9 cellular contexts compared by ENCODE assay signal in the genomic region with DNA sequence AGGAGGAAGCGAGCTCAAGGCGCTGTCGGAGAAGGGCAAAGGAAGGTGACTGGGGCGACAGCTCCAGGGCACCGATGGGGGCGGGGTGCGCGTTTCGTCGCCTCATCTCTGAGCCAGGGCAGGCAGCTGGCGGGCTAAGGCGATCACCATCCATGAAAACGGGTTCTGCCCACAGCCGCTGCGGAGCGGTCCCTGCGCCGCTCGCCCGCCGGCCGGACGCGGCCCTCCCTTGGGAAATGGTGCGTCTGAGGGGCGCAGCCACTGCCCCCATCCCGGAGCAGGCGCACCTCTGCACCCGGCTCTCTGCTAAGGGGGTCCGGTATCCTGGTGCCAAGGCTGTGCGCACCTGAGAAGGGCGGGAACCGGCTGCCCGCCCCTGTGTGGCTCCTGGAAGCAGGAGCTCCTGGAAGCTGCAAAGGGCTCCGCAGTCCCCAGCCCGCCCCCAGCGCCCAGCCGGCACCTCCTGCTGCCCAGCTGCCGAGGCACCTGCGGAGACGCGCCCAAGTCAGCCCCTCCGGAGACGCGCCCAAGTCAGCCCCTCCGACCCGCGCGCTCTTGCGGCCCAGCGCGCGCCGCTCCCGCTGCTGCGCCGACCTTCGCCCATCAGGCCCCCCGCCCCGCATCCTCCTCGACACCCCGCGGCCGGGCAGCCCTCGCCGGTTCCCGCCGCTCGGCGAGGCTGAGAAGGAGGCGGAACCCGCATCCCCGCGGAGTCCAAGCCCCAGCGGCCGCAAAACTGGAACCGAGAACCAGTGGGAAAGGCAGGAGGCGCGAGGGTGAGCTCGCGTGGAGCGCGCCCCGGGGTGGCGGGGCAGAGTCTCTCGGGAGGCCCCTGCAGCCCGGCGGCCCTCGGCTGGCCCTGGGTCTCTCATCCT. TPM values are rescaled to one million over a fixed set of nuclear protein-coding genes. Genes with fewer than 3 reads are reported as not detected.
A peak's percentile ranks its signal among the peaks of the same experiment; 100 is the strongest.
DNase-seq lines count a peak whose midpoint lies in the region; FAIRE-seq and TF ChIP-seq lines count a peak whose summit lies in the region.
"Had no signal": no experiment of that assay in that cellular context is flagged by ENCODE, and none has a peak within 500 bp of the region (broad histone marks: within the 10 kb centered on the region; RNA-seq: fewer than 3 reads in every experiment).

No MANE protein-coding gene starts in this region.

- no peaks in the 10 kb centered on the region for H3K36me3 ChIP-seq in NT2/D1 (ENCODE audit: insufficient read depth, insufficient read length, low read length)

- H3K9ac ChIP-seq in NT2/D1 (ENCODE audit: insufficient read length, low read depth): peak overlapping the region; percentile 47

- peak; percentile 41 for DNase-seq in GM13976 (ENCODE audit: low spot score)
- no peak for DNase-seq in NT2/D1 (ENCODE audit: low read depth, low spot score)
- DNase-seq in fibroblast of the aortic adventitia (ENCODE audit: low read depth): no peak
- peak; percentile 7 for DNase-seq in putamen (ENCODE audit: low spot score)
- DNase-seq in urothelium cell line (ENCODE audit: low spot score): no peak
- DNase-seq in effector CD8-positive, alpha-beta T cell (lab: John Stamatoyannopoulos, UW): no peak
- no peak for DNase-seq in central memory CD4-positive, alpha-beta T cell
- DNase-seq in A172 (ENCODE audit: low spot score): no peak
- DNase-seq: body of pancreas had no signal

- in situ Hi-C loops in GM13976 (cut with MboI; ENCODE audit: low sequenced_read_pairs, unreplicated experiment): no loop called here

- FAIRE-seq in urothelium cell line (lab: Jason Lieb, UNC): no peak

- H3K4me1 ChIP-seq in NT2/D1 (ENCODE audit: insufficient read depth, insufficient read length): no peaks in the 10 kb centered on the region

- TF ChIP-seq CTCF in GM13976 (IDR thresholded peaks at IDR 0.05; ENCODE audit: borderline replicate concordance, control extremely low read depth, extremely low read depth, insufficient read depth, missing control alignments): no peak
- TF ChIP-seq CTCF in fibroblast of the aortic adventitia (IDR thresholded peaks at IDR 0.05; ENCODE audit: insufficient read depth, low read length): no peak

- no peaks in the 10 kb centered on the region for H3K9me3 ChIP-seq in NT2/D1 (ENCODE audit: insufficient read depth, low read length)
- H3K9me3 ChIP-seq: body of pancreas had no signal

- H3K27me3 ChIP-seq in NT2/D1 (ENCODE audit: insufficient read depth, insufficient read length): peaks cover 88% of the 10 kb centered on the region

- H3K4me3 ChIP-seq in NT2/D1 (ENCODE audit: insufficient read length, low read depth) (peak overlapping the region; percentile 47), fibroblast of the aortic adventitia (ENCODE audit: low read depth, low read length) (peak overlapping the region; percentile 13)

RNA-seq across cellular contexts. Expression of gene ANKRD34B, which starts 0.8 kb away (rescaled TPM):
- total RNA-seq in fibroblast of the aortic adventitia (ENCODE audit: low replicate concordance): not detected in 2 replicates
- not detected in 2 replicates for total RNA-seq in A172 (2014; rRNA removed; shearing (Covaris generic))
- total RNA-seq: body of pancreas had no signal

Comparison
In these comparisons a context has a peak if more than half of its experiments do, and no peak if none do; other contexts are left out.
1. DNase-seq: peak in GM13976 (single experiment) and putamen (single experiment); none in NT2/D1 (single experiment), fibroblast of the aortic adventitia (single experiment), urothelium cell line (single experiment), effector CD8-positive, alpha-beta T cell (single experiment), central memory CD4-positive, alpha-beta T cell (single experiment) and A172 (single experiment).